ENCODE assay signal across 8 cellular contexts in the genomic region with DNA sequence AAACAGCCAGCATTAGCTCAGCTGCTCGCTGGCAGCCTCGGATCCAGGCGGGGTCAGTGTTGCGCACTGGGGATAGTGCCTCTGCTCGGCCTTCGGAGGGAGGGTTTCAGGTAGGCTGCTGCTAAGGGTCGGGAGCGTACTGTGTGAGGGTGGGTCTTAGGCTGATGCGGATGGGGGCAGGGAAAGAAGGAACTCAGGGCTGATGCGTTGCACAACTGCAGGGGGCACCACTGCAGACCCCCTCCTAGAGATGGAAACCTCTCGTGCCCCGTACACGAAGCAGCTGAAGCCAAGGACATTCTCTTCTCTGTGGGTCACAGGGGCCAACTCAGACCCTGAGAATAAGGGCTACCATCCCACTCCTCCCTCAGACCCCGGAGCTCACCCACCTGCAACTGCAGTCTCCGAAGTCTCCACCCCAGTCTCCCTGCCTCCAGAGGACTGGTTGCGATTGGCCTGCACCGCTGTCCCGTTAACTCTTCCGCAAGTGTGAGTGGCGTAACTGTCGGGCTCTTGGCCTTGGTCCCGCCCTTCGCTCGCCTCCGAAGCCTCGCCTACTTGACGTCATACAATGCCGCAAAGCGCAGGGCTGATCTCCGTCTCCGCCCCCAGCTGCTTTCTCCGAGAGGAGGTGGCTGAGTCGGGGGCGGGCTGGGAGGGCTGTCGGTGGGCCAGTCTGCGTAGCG. TPM values are rescaled to one million over a fixed set of nuclear protein-coding genes. Genes with fewer than 3 reads are reported as not detected.
DNase-seq lines count a peak whose midpoint lies in the region; ATAC-seq, FAIRE-seq and TF ChIP-seq lines count a peak whose summit lies in the region.

KBTBD3 (minus strand) TSS at position 425 of the 686 bp plus-strand sequence. CDS start 18,250 bp downstream, outside the sequence.

- peak within 1 kb of the TSS; percentile 83 for H3K4me2 ChIP-seq in HepG2 (ENCODE audit: low read depth, low read length)

- H3K9me3 ChIP-seq in CD4-positive, alpha-beta T cell (ENCODE audit: control insufficient read depth, low read length): no peaks in the 10 kb centered on the region
- no peaks in the 10 kb centered on the region for H3K9me3 ChIP-seq in HepG2 (ENCODE audit: low read length)

- TF ChIP-seq RAD21 in HepG2 (CRISPR knock-in tag; IDR thresholded peaks at IDR 0.05): peak; percentile 27; the same call in 1 of the 2 replicates

- H3K36me3 Mint-ChIP-seq in CD4-positive, alpha-beta T cell (ENCODE audit: low read depth): peaks cover 57% of the 10 kb centered on the region

- H3K36me3 ChIP-seq in HepG2 (replicated peaks in 1 of 2; ENCODE audit: control insufficient read depth in 1 of 2, insufficient read depth in 2 of 2, low read length in 2 of 2): peaks cover 0 to 19% of the 10 kb centered on the region in 2 experiments; a peak in 3 of 5 replicates

- peak; percentile 95 to 98 (median 97) for DNase-seq in CD4-positive, alpha-beta T cell
- DNase-seq in NCI-H774 (lab: John Stamatoyannopoulos, UW) (peak; percentile 99), dermis microvascular lymphatic vessel endothelial cell (ENCODE audit: low read depth in 2 of 2) (peak; percentile 99), HepG2 (ENCODE audit: low spot score) (peak; percentile 98)
- peak; percentile 97 to 98 for DNase-seq in activated CD4-positive, alpha-beta T cell treated with anti-CD3 and anti-CD28 coated beads, Interleukin-2, amount 50 U/mL, for 48 hours
- DNase-seq in stimulated activated CD4-positive, alpha-beta T cell treated with anti-CD3 and anti-CD28 coated beads, Interleukin-2, amount 100 ng/mL, for 48 hours: peak; percentile 89 to 96

- H3K9me3 Mint-ChIP-seq in CD4-positive, alpha-beta T cell: no peaks in the 10 kb centered on the region

- POLR2A ChIA-PET in CD4-positive, alpha-beta T cell (lab: Charles Lee): interaction anchor here (0.7 to 1.6 kb wide), 11 partner anchors 9 to 1380 kb away, joined by 3 to 8 read pairs (median 4); partner anchors contain the start of genes CWF19L2 and MSANTD4
- POLR2A ChIA-PET in HepG2 (lab: Yijun Ruan, JAX): interaction anchor here (0.6 to 1.5 kb wide), 12 partner anchors 8 to 1381 kb away, joined by 3 to 13 read pairs (median 3); partner anchors contain the start of genes CWF19L2 and MSANTD4

- H3K27ac Mint-ChIP-seq in CD4-positive, alpha-beta T cell: peak within 1 kb of the TSS; percentile 92

- H3K4me3 Mint-ChIP-seq in CD4-positive, alpha-beta T cell: peak within 1 kb of the TSS; percentile 94

- H3K27me3 ChIP-seq in CD4-positive, alpha-beta T cell (ENCODE audit: control insufficient read depth, insufficient read depth, low read length): no peaks in the 10 kb centered on the region
- H3K27me3 ChIP-seq in HepG2 (ENCODE audit: control insufficient read depth in 1 of 2, insufficient read depth in 2 of 2, low read length in 2 of 2): no peaks in the 10 kb centered on the region; a peak in 1 of 5 replicates

- in situ Hi-C loops in HepG2 (cut with HindIII; ENCODE audit: extremely low pct_ligation_motif_present, low pct_unique_long_range_greater_than_20kb): loop anchor here (5.0 kb wide), 1 partner anchor 55 kb away; the partner anchor contains the start of gene MSANTD4

- peak within 1 kb of the TSS; percentile 88 to 93 (median 90) for H3K4me3 ChIP-seq in HepG2 (replicated peaks in 1 of 3; ENCODE audit: insufficient read depth in 1 of 3, low read depth in 2 of 3, low read length in 3 of 3)

- no TSS peak for BruUV-seq in HepG2 (replicated peaks; lab: Mats Ljungman, UMichigan)

- H4K20me1 ChIP-seq in HepG2 (ENCODE audit: insufficient read depth, low read length): 0 out of 2 replicates have a peak, but pooled peaks cover under 1% of the 10 kb centered on the region

- peaks cover 41% of the 10 kb centered on the region for H3K4me1 ChIP-seq in HepG2 (ENCODE audit: insufficient read depth, low read length)

- peak; percentile 71 for FAIRE-seq in HepG2 (lab: Jason Lieb, UNC)

- peak within 1 kb of the TSS; percentile 61 for H2AFZ ChIP-seq in HepG2 (ENCODE audit: low read length)

- intact Hi-C loops in CD4-positive, alpha-beta T cell (cut with DNase I, micrococcal nuclease): loop anchor here (1.0 to 10.0 kb wide), 3 partner anchors 55 to 1380 kb away; partner anchors contain the start of genes CWF19L2 (in 2 of the 2) and MSANTD4 (in 1 of the 2)
- intact Hi-C loops in HepG2 (cut with micrococcal nuclease; ENCODE audit: unreplicated experiment): loop anchor here (1.0 to 10.0 kb wide), 3 partner anchors 55 to 1118 kb away; partner anchors contain the start of gene MSANTD4

- peaks cover 73% of the 10 kb centered on the region for H3K4me1 Mint-ChIP-seq in CD4-positive, alpha-beta T cell (ENCODE audit: low read depth)

- TF ChIP-seq POLR2A in HepG2 (IDR thresholded peaks at IDR 0.05; ENCODE audit: insufficient read depth in 1 of 2, low read depth in 2 of 2, low read length in 2 of 2): peak; percentile 66 to 84; a peak in 3 of 4 replicates

- peaks cover 38% of the 10 kb centered on the region for H3K79me2 ChIP-seq in HepG2 (ENCODE audit: insufficient read depth, low read length)

- H3K9ac ChIP-seq in HepG2 (ENCODE audit: insufficient read depth, low read depth, low read length): peak within 1 kb of the TSS; percentile 98

- TF ChIP-seq EP300 in HepG2 (IDR thresholded peaks at IDR 0.05; ENCODE audit: low read depth in 2 of 2, low read length in 2 of 2): no peak
- TF ChIP-seq EP300 in HepG2 (CRISPR knock-in tag; IDR thresholded peaks at IDR 0.05; ENCODE audit: borderline replicate concordance): peak; percentile 13; the same call in 1 of the 2 replicates

- H3K27me3 Mint-ChIP-seq in CD4-positive, alpha-beta T cell: no peaks in the 10 kb centered on the region

- peak within 1 kb of the TSS; percentile 82 for H3K27ac ChIP-seq in CD4-positive, alpha-beta T cell (ENCODE audit: low read depth, low read length)
- peak within 1 kb of the TSS; percentile 97 for H3K27ac ChIP-seq in HepG2 (ENCODE audit: extremely low read length, insufficient read depth, low read length)

- peak; percentile 91 for ATAC-seq in CD4-positive, alpha-beta T cell (ENCODE audit: poor library complexity)
- peak; percentile 95 for ATAC-seq in GM19452 (IDR thresholded peaks at IDR 0.05; ENCODE audit: unreplicated experiment)
- ATAC-seq in HG03575 (IDR thresholded peaks at IDR 0.05; ENCODE audit: extremely low read depth, insufficient number of reproducible peaks, low FRiP score, unreplicated experiment): peak; percentile 98
- peak; percentile 96 for ATAC-seq in HepG2

- CTCF ChIA-PET in CD4-positive, alpha-beta T cell (lab: Charles Lee): interaction anchor here (0.6 to 1.4 kb wide), 8 partner anchors 8 to 1381 kb away, joined by 3 to 6 read pairs (median 4); partner anchors contain the start of gene CWF19L2
- CTCF ChIA-PET in HepG2 (lab: Yijun Ruan, JAX; ENCODE audit: low intra/inter-chr PET ratio, low total read pairs): no interaction called here

- WGBS in HepG2 (ENCODE audit: low lambda C conversion rate): 0% methylated on average over 14 of the region's 37 CpGs

- peak; percentile 66 for TF ChIP-seq CTCF in CD4-positive, alpha-beta T cell (IDR thresholded peaks at IDR 0.05)
- TF ChIP-seq CTCF in HepG2 (CRISPR knock-in tag; IDR thresholded peaks at IDR 0.05): peak; percentile 75

RNA-seq across cellular contexts. Expression of gene KBTBD3, which starts in this region (rescaled TPM):
- 1 to 10 TPM; 5.7 to 8.1 TPM for total RNA-seq in CD4-positive, alpha-beta T cell
- 2.9 and 4.0 TPM in 2 replicates for total RNA-seq in dermis microvascular lymphatic vessel endothelial cell
- 1.7 and 1.8 TPM in 2 replicates for total RNA-seq in HepG2 (2016; rRNA removed; fragmentation: Illumina TruSeq; extraction: Trizol)
- 0.20 and 1.8 TPM in 2 replicates for total RNA-seq in HepG2 (2016; cell fraction: cytosol; rRNA removed; fragmentation: Illumina TruSeq; extraction: Trizol; ENCODE audit: low read depth)
- 2.7 and 4.4 TPM in 2 replicates for total RNA-seq in HepG2 (2016; cell fraction: insoluble cytoplasmic fraction; rRNA removed; fragmentation: Illumina TruSeq; extraction: Trizol)
- 2.0 and 2.1 TPM in 2 replicates for total RNA-seq in HepG2 (2016; cell fraction: membrane; rRNA removed; fragmentation: Illumina TruSeq; extraction: Trizol)
- 3.1 and 4.8 TPM in 2 replicates for total RNA-seq in HepG2 (2016; cell fraction: nucleus; rRNA removed; fragmentation: Illumina TruSeq; extraction: Trizol)
- 5.9 and 7.4 TPM in 2 replicates for polyA plus RNA-seq in HepG2 (2011; rRNA removed)
- polyA plus RNA-seq in HepG2 (2011; cell fraction: cytosol; rRNA removed): 1.1 and 1.7 TPM in 2 replicates
- 0.92 and 2.1 TPM in 2 replicates for polyA plus RNA-seq in HepG2 (2011; cell fraction: nucleus; rRNA removed)
- 2.2 and 3.0 TPM in 2 replicates for polyA plus RNA-seq in HepG2 (2012)
- polyA plus RNA-seq in HepG2 (2016; cell fraction: cytosol; fragmentation: Illumina TruSeq; extraction: Trizol; ENCODE audit: low read depth): 1.2 and 1.6 TPM in 2 replicates
- 3.0 and 4.3 TPM in 2 replicates for polyA plus RNA-seq in HepG2 (2016; cell fraction: insoluble cytoplasmic fraction; fragmentation: Illumina TruSeq; extraction: Trizol; ENCODE audit: low read depth)
- 1.4 and 2.3 TPM in 2 replicates for polyA plus RNA-seq in HepG2 (2016; cell fraction: membrane; fragmentation: Illumina TruSeq; extraction: Trizol; ENCODE audit: low read depth)
- 1.8 and 3.8 TPM in 2 replicates for polyA plus RNA-seq in HepG2 (2016; cell fraction: nucleus; fragmentation: Illumina TruSeq; extraction: Trizol; ENCODE audit: insufficient read depth, low read depth)
- polyA minus RNA-seq in HepG2 (2011; rRNA and poly(A)+ RNA removed; ENCODE audit: low replicate concordance): 2.0 and 3.6 TPM in 2 replicates
- 0.44 and 1.3 TPM in 2 replicates for polyA minus RNA-seq in HepG2 (2011; cell fraction: cytosol; rRNA and poly(A)+ RNA removed)
- 16.2 and 17.7 TPM in 2 replicates for polyA minus RNA-seq in HepG2 (2011; cell fraction: nucleus; rRNA and poly(A)+ RNA removed)

Comparison
In these comparisons a context has a peak if more than half of its experiments do, and no peak if none do; other contexts are left out.
1. Peak in every context shown above with its lines: DNase-seq, ATAC-seq, H3K4me3 ChIP-seq and H3K27ac ChIP-seq.